In genomic region chr6:111632468-111633247, GRCh38 we compare ENCODE assay signal across 18 cellular contexts. TPM values are rescaled to one million over a fixed set of nuclear protein-coding genes. Genes with fewer than 3 reads are reported as not detected.
DNase-seq lines count a peak whose midpoint lies in the region; ATAC-seq, FAIRE-seq and TF ChIP-seq lines count a peak whose summit lies in the region.
"Had no signal": no experiment of that assay in that cellular context is flagged by ENCODE, and none has a peak within 500 bp of the region (broad histone marks: within the 10 kb centered on the region; RNA-seq: fewer than 3 reads in every experiment).

No MANE protein-coding gene starts in this region.

- H4K5ac ChIP-seq in H1 (ENCODE audit: insufficient read length, low read depth, low read length): no peak overlapping the region

- H3K4me2 ChIP-seq in H1 (ENCODE audit: insufficient read depth in 1 of 2, low read depth in 2 of 2, low read length in 2 of 2) (peak overlapping the region; percentile 36 to 42; a peak in 1 of 4 replicates), neuronal stem cell (ENCODE audit: insufficient read depth, low read length, poor library complexity, severe bottlenecking) (no peak overlapping the region)

- no peaks in the 10 kb centered on the region for H4K20me1 ChIP-seq in H1 (replicated peaks in 1 of 2; ENCODE audit: control insufficient read depth in 1 of 2, insufficient read depth in 2 of 2, low read length in 2 of 2)

- H2BK12ac ChIP-seq in H1 (ENCODE audit: low read depth, low read length) (peak overlapping the region; percentile 4; the same call in 1 of the 2 replicates), neuronal stem cell (ENCODE audit: low read length) (no peak overlapping the region)

- H2BK5ac ChIP-seq in H1 (ENCODE audit: low read depth, low read length) (no peak overlapping the region), neuronal stem cell (ENCODE audit: low read length) (no peak overlapping the region)

- 0 out of 2 replicates have a peak overlapping the region, but pooled peaks have one; percentile 94 for H3K18ac ChIP-seq in H1 (ENCODE audit: extremely low read depth, low read length)
- peak overlapping the region; percentile 78 for H3K18ac ChIP-seq in neuronal stem cell (ENCODE audit: low read length)

- H3K27ac Mint-ChIP-seq in stimulated activated naive CD8-positive, alpha-beta T cell treated with anti-CD3 and anti-CD28 coated beads, Interleukin-15, amount 100 ng/mL, for 72 hours: no peak overlapping the region
- H3K27ac Mint-ChIP-seq: CD4-positive, CD25-positive, alpha-beta regulatory T cell had no signal

- H3K4ac ChIP-seq in H1 (replicated peaks; ENCODE audit: insufficient read length, low read depth, low read length) (peak overlapping the region; percentile 14), neuronal stem cell (ENCODE audit: low read length) (no peak overlapping the region)

- H2AK5ac ChIP-seq in H1 (ENCODE audit: low read depth, low read length) (no peak overlapping the region), neuronal stem cell (ENCODE audit: low read depth, low read length) (no peak overlapping the region)

- peaks cover 4% of the 10 kb centered on the region for H3K4me1 Mint-ChIP-seq in stimulated activated naive CD8-positive, alpha-beta T cell treated with anti-CD3 and anti-CD28 coated beads, Interleukin-15, amount 100 ng/mL, for 72 hours
- H3K4me1 Mint-ChIP-seq: CD4-positive, CD25-positive, alpha-beta regulatory T cell had no signal

- CTCF ChIA-PET in H1 (lab: Charles Lee; ENCODE audit: partially characterized antibody): interaction anchor here (0.6 to 2.0 kb wide), 5 partner anchors 10 to 270 kb away, joined by 3 to 7 read pairs (median 3); no protein-coding TSS in a partner anchor

- H4K8ac ChIP-seq in H1 (ENCODE audit: extremely low read depth, insufficient read depth, low read length): no peak overlapping the region
- no peak overlapping the region for H4K8ac ChIP-seq in neuronal stem cell (ENCODE audit: low read depth, low read length)

- H3K4me3 ChIP-seq in H1 (ENCODE audit: extremely low read depth in 1 of 4, insufficient read depth in 2 of 4, low read depth in 3 of 4, low read length in 4 of 4): no peak overlapping the region
- H3K4me3 ChIP-seq in neuronal stem cell (ENCODE audit: low read length in 2 of 2): no peak overlapping the region
- H3K4me3 ChIP-seq: GM23248 had no signal

- no peaks in the 10 kb centered on the region for H3K27me3 Mint-ChIP-seq in stimulated activated naive CD8-positive, alpha-beta T cell treated with anti-CD3 and anti-CD28 coated beads, Interleukin-15, amount 100 ng/mL, for 72 hours
- H3K27me3 Mint-ChIP-seq: CD4-positive, CD25-positive, alpha-beta regulatory T cell had no signal

- H3K79me1 ChIP-seq in H1 (ENCODE audit: low read depth, low read length): no peaks in the 10 kb centered on the region
- H3K79me1 ChIP-seq in neuronal stem cell (ENCODE audit: low read depth, low read length): no peaks in the 10 kb centered on the region

- no peak for FAIRE-seq in H1 (lab: Jason Lieb, UNC)
- FAIRE-seq: G401.6, GM12891, GM19239 had no signal

- H3K27ac ChIP-seq in H1 (ENCODE audit: low read depth, low read length) (no peak overlapping the region), neuronal stem cell (replicated peaks; ENCODE audit: low read length) (no peak overlapping the region)
- H3K27ac ChIP-seq: GM23248 had no signal

- H3K36me3 ChIP-seq in H1 (ENCODE audit: control insufficient read depth in 2 of 4, insufficient read depth in 4 of 4, low read length in 3 of 4): no peaks in the 10 kb centered on the region
- no peaks in the 10 kb centered on the region for H3K36me3 ChIP-seq in neuronal stem cell (replicated peaks in 1 of 2; ENCODE audit: control insufficient read depth in 2 of 2, insufficient read depth in 2 of 2, low read length in 2 of 2)

- TF ChIP-seq EP300 in H1 (IDR thresholded peaks at IDR 0.05; ENCODE audit: borderline replicate concordance in 1 of 2, low read depth in 2 of 2, low read length in 2 of 2): no peak

- H3K9ac ChIP-seq in H1 (replicated peaks in 1 of 4; ENCODE audit: extremely low read depth in 1 of 4, low read depth in 3 of 4, low read length in 3 of 4) (no peak overlapping the region), neuronal stem cell (ENCODE audit: low read depth, low read length, poor library complexity) (no peak overlapping the region)
- H3K9ac ChIP-seq: GM23248 had no signal

- TF ChIP-seq CTCF in H1 (IDR thresholded peaks at IDR 0.05; ENCODE audit: control extremely low read depth in 1 of 3, insufficient read depth in 1 of 3, low read depth in 1 of 3, low read length in 3 of 3): no peak

- POLR2A ChIA-PET in H1 (lab: Charles Lee; ENCODE audit: partially characterized antibody): interaction anchor here (1.8 kb wide), 1 partner anchor 27 kb away, joined by 5 read pairs; the partner anchor contains the start of gene TRAF3IP2

- WGBS in H1 (ENCODE audit: extremely low coverage in 1 of 2, insufficient coverage in 1 of 2, insufficient read length in 1 of 2, insufficient replicate concordance in 2 of 2, low coverage in 1 of 2, low lambda C conversion rate in 2 of 2, missing lambda C conversion rate in 1 of 2), 2 experiments: 82% methylated on average over 4 of the region's 4 CpGs; no CpG with 5 or more reads in 1 of the 2 experiments
- WGBS in neuronal stem cell (ENCODE audit: extremely low coverage in 2 of 2, insufficient read length in 2 of 2, insufficient replicate concordance in 1 of 2), 2 donors: no CpG with 5 or more reads among the region's 4 CpGs

- no peak for TF ChIP-seq POLR2A in H1 (IDR thresholded peaks at IDR 0.05; ENCODE audit: control extremely low read depth in 1 of 2, low read depth in 2 of 2, low read length in 2 of 2)

- no peak for TF ChIP-seq RAD21 in H1 (IDR thresholded peaks at IDR 0.05 in 1 of 2, conservative IDR thresholded peaks at IDR 0.05 in 1 of 2; ENCODE audit: low read depth in 2 of 2, low read length in 2 of 2)

- H3K79me2 ChIP-seq in H1 (ENCODE audit: control insufficient read depth in 1 of 2, insufficient read depth in 2 of 2, low read length in 2 of 2): no peaks in the 10 kb centered on the region

- H3K27me3 ChIP-seq in H1 (replicated peaks in 1 of 4; ENCODE audit: control insufficient read depth in 3 of 4, extremely low read depth in 1 of 4, insufficient read depth in 3 of 4, low read length in 3 of 4) (no peaks in the 10 kb centered on the region), neuronal stem cell (ENCODE audit: control insufficient read depth in 3 of 3, insufficient read depth in 3 of 3, low read depth in 1 of 3, low read length in 3 of 3) (no peaks in the 10 kb centered on the region)

- H3K4me1 ChIP-seq in H1 (replicated peaks in 1 of 4; ENCODE audit: control insufficient read depth in 3 of 4, insufficient read depth in 4 of 4, low read length in 3 of 4) (peaks cover 7 to 17% (median 11%) of the 10 kb centered on the region in 4 experiments; a peak in 5 of 7 replicates), neuronal stem cell (ENCODE audit: control insufficient read depth in 2 of 2, insufficient read depth in 1 of 2, low read depth in 1 of 2, low read length in 2 of 2) (peaks cover 9 to 11% of the 10 kb centered on the region in 2 donors)

- H2BK120ac ChIP-seq in H1 (replicated peaks; ENCODE audit: low read depth, low read length): no peak overlapping the region
- no peak overlapping the region for H2BK120ac ChIP-seq in neuronal stem cell (ENCODE audit: low read depth, low read length)

- no peak overlapping the region for H3K56ac ChIP-seq in H1 (replicated peaks; ENCODE audit: insufficient read length, low read depth, low read length)

- ATAC-seq in stimulated activated naive CD8-positive, alpha-beta T cell treated with anti-CD3 and anti-CD28 coated beads, Interleukin-15, amount 100 ng/mL, for 72 hours: peak; percentile 23
- no peak for ATAC-seq in stimulated activated naive CD8-positive, alpha-beta T cell treated with anti-CD3 and anti-CD28 coated beads, Interleukin-15, Interleukin-2, amounts not matched to agents 100 U/mL and 50 U/mL, for 24 hours
- ATAC-seq in GM21381 (IDR thresholded peaks at IDR 0.05; ENCODE audit: unreplicated experiment): no peak

- H4K91ac ChIP-seq in H1 (replicated peaks; ENCODE audit: insufficient read length, low read length) (no peak overlapping the region), neuronal stem cell (ENCODE audit: low read depth, low read length, poor library complexity) (no peak overlapping the region)

- H3K23ac ChIP-seq in H1 (ENCODE audit: insufficient read length) (no peak overlapping the region), neuronal stem cell (ENCODE audit: low read depth, low read length, poor library complexity) (no peak overlapping the region)

- H2BK15ac ChIP-seq in H1 (ENCODE audit: low read length) (0 out of 2 replicates have a peak overlapping the region, but pooled peaks have one; percentile 4), neuronal stem cell (ENCODE audit: low read length) (no peak overlapping the region)

- DNase-seq in stimulated activated naive CD8-positive, alpha-beta T cell treated with anti-CD3 and anti-CD28 coated beads, Interleukin-15, amount 100 ng/mL, for 72 hours: no peak
- DNase-seq in stimulated activated naive CD8-positive, alpha-beta T cell treated with anti-CD3 and anti-CD28 coated beads, Interleukin-15, Interleukin-2, amounts not matched to agents 100 U/mL and 50 U/mL, for 24 hours: no peak
- DNase-seq in H1 (ENCODE audit: low read depth in 1 of 2, low spot score in 2 of 2) (no peak), neuronal stem cell (ENCODE audit: low spot score) (no peak), NCI-H82 (lab: John Stamatoyannopoulos, UW) (no peak), SW 1271 (lab: John Stamatoyannopoulos, UW) (no peak), hepatic stellate cell (ENCODE audit: low spot score) (no peak)
- DNase-seq: CD4-positive, CD25-positive, alpha-beta regulatory T cell; GM23248; Kasumi-1; NCI-H1930; NCI-H2171; NCI-H774; SHP77 treated with DMSO at 0.1 percent for 48 hours had no signal

- no peak overlapping the region for H3K4me3 Mint-ChIP-seq in stimulated activated naive CD8-positive, alpha-beta T cell treated with anti-CD3 and anti-CD28 coated beads, Interleukin-15, amount 100 ng/mL, for 72 hours
- H3K4me3 Mint-ChIP-seq: CD4-positive, CD25-positive, alpha-beta regulatory T cell had no signal

- H2AFZ ChIP-seq in H1 (ENCODE audit: low read length) (no peak overlapping the region), neuronal stem cell (ENCODE audit: low read length) (no peak overlapping the region)
- H2AFZ ChIP-seq: GM23248 had no signal

- H2BK20ac ChIP-seq in H1 (ENCODE audit: low read length): no peak overlapping the region

- no peaks in the 10 kb centered on the region for H3K9me3 ChIP-seq in H1 (ENCODE audit: insufficient read depth in 2 of 2, low read depth in 1 of 2, low read length in 1 of 2)
- H3K9me3 ChIP-seq in neuronal stem cell (replicated peaks in 1 of 2; ENCODE audit: control insufficient read depth in 2 of 2, insufficient read depth in 1 of 2, low read depth in 1 of 2, low read length in 2 of 2): peaks cover 0 to 5% of the 10 kb centered on the region in 2 donors

- H3K9me3 Mint-ChIP-seq in stimulated activated naive CD8-positive, alpha-beta T cell treated with anti-CD3 and anti-CD28 coated beads, Interleukin-15, amount 100 ng/mL, for 72 hours: peaks cover 5 to 15% of the 10 kb centered on the region in 2 donors

- H3K14ac ChIP-seq in H1 (ENCODE audit: insufficient read length) (no peak overlapping the region), neuronal stem cell (ENCODE audit: low read length) (peak overlapping the region; percentile 9)

- H3K23me2 ChIP-seq in H1 (ENCODE audit: low read depth, low read length): peaks cover 2% of the 10 kb centered on the region; the same call in 1 of the 2 replicates

RNA-seq across cellular contexts. Expression of gene TRAF3IP2, which starts 27.0 kb away (rescaled TPM):
- total RNA-seq in H1 (2021; fragmentation: NEBNext Ultra II Directional; extraction: Animal tissue kit (Norgen Biotek cat#: 25700)): 20.5 and 20.6 TPM in 2 replicates
- 17.4 and 19.7 TPM in 2 replicates for polyA plus RNA-seq in H1 (2011; rRNA removed)
- 18.2 TPM for polyA plus RNA-seq in H1 (2011; cell fraction: cytosol; rRNA removed)
- polyA plus RNA-seq in H1 (2011; cell fraction: nucleus; rRNA removed): 24.6 TPM
- 17.5 to 19.6 TPM (median 19.0 TPM) in 4 replicates for polyA plus RNA-seq in H1 (2012, experiment 1 of 2)
- polyA plus RNA-seq in H1 (2012, experiment 2 of 2): 20.9 TPM
- polyA plus RNA-seq in H1 (2013, experiment 1 of 2): 19.5 TPM
- polyA plus RNA-seq in H1 (2013, experiment 2 of 2): 17.8 TPM
- 26.8 and 29.8 TPM in 2 replicates for polyA minus RNA-seq in H1 (2011; rRNA and poly(A)+ RNA removed)
- 12.5 TPM for polyA minus RNA-seq in H1 (2011; cell fraction: cytosol; rRNA and poly(A)+ RNA removed)
- 14.3 TPM for polyA minus RNA-seq in H1 (2011; cell fraction: nucleus; rRNA and poly(A)+ RNA removed)
- 2.5 TPM for polyA plus RNA-seq in neuronal stem cell (2013, experiment 1 of 2)
- 2.1 TPM for polyA plus RNA-seq in neuronal stem cell (2013, experiment 2 of 2)
